Comparison of ENCODE assay signal across 25 cellular contexts in genomic region chr1:171472183-171472647, GRCh38. TPM values are rescaled to one million over a fixed set of nuclear protein-coding genes. Genes with fewer than 3 reads are reported as not detected.
DNase-seq lines count a peak whose midpoint lies in the region; ATAC-seq and TF ChIP-seq lines count a peak whose summit lies in the region.
"Had no signal": no experiment of that assay in that cellular context is flagged by ENCODE, and none has a peak within 500 bp of the region (broad histone marks: within the 10 kb centered on the region; RNA-seq: fewer than 3 reads in every experiment).

No MANE protein-coding gene starts in this region.

- DNase-seq in kidney glomerular epithelial cell (lab: John Stamatoyannopoulos, UW) (peak; percentile 75), T-helper 17 cell (no peak), epidermal melanocyte (ENCODE audit: insufficient read length, low spot score) (no peak), GM03348 (ENCODE audit: low spot score) (no peak), suprapubic skin (ENCODE audit: low spot score in 2 of 2) (no peak)
- DNase-seq: activated CD4-positive, alpha-beta T cell treated with anti-CD3 and anti-CD28 coated beads for 1 hour; CD8-positive, alpha-beta T cell; DMS53; dorsolateral prefrontal cortex; foreskin fibroblast; lower lobe of right lung; NCI-H1417 treated with DMSO at 0.1 percent for 48 hours; NCI-H69; stimulated activated CD4-positive, alpha-beta T cell treated with anti-CD3 and anti-CD28 coated beads, Interleukin-2, amount 100 ng/mL, for 48 hours; stimulated activated naive CD4-positive, alpha-beta T cell treated with Interleukin-2 at 50 U/mL for 16 hours; SW 1271; thyroid gland had no signal

- ATAC-seq in GM18909 (IDR thresholded peaks at IDR 0.05; ENCODE audit: poor library complexity, unreplicated experiment), result peak; percentile 77
- ATAC-seq in GM21786 (IDR thresholded peaks at IDR 0.05; ENCODE audit: unreplicated experiment), result peak; percentile 44
- ATAC-seq in HG03175 (IDR thresholded peaks at IDR 0.05; ENCODE audit: unreplicated experiment), result peak; percentile 52
- no peak for ATAC-seq in T-helper 17 cell
- ATAC-seq: activated naive CD4-positive, alpha-beta T cell treated with anti-CD3 and anti-CD28 coated beads, Interleukin-2, amount 50 U/mL, for 72 hours; CD8-positive, alpha-beta T cell; lower lobe of right lung; Right ventricle myocardium inferior had no signal

- H3K27me3 ChIP-seq in suprapubic skin, result no peaks in the 10 kb centered on the region
- H3K27me3 ChIP-seq: dorsolateral prefrontal cortex, thyroid gland had no signal

- H3K4me3 Mint-ChIP-seq in T-helper 17 cell, result no peak overlapping the region
- H3K4me3 Mint-ChIP-seq: CD8-positive, alpha-beta T cell; central memory CD8-positive, alpha-beta T cell; IgD-negative memory B cell had no signal

- H3K27me3 Mint-ChIP-seq in T-helper 17 cell, result peaks cover 24% of the 10 kb centered on the region

- H3K4me1 ChIP-seq in suprapubic skin, result no peaks in the 10 kb centered on the region
- H3K4me1 ChIP-seq: lower lobe of right lung, thyroid gland had no signal

- H3K27ac ChIP-seq in suprapubic skin, result no peak overlapping the region
- H3K27ac ChIP-seq: dorsolateral prefrontal cortex, lower lobe of right lung, skin epidermis, thyroid gland had no signal

- peaks cover 4% of the 10 kb centered on the region for H3K4me1 Mint-ChIP-seq in T-helper 17 cell
- H3K4me1 Mint-ChIP-seq: central memory CD8-positive, alpha-beta T cell; IgD-negative memory B cell had no signal

- H3K9me3 ChIP-seq in T-helper 17 cell (ENCODE audit: control insufficient read depth, low read length, poor library complexity, severe bottlenecking) (no peaks in the 10 kb centered on the region), suprapubic skin (no peaks in the 10 kb centered on the region)
- H3K9me3 ChIP-seq: lower lobe of right lung, thyroid gland had no signal

- H3K36me3 Mint-ChIP-seq in T-helper 17 cell (ENCODE audit: low read depth), result peaks cover 2% of the 10 kb centered on the region
- H3K36me3 Mint-ChIP-seq: activated naive CD4-positive, alpha-beta T cell treated with anti-CD3 and anti-CD28 coated beads, Interleukin-2, amount 50 U/mL, for 72 hours; CD8-positive, alpha-beta T cell had no signal

- no peak overlapping the region for H3K4me3 ChIP-seq in suprapubic skin
- H3K4me3 ChIP-seq: dorsolateral prefrontal cortex, lower lobe of right lung, skin epidermis, thyroid gland had no signal

- no peak for TF ChIP-seq EP300 in suprapubic skin (IDR thresholded peaks at IDR 0.05)

- WGBS in suprapubic skin, result 90% methylated on average over 7 of the region's 7 CpGs

- H3K36me3 ChIP-seq in suprapubic skin, result no peaks in the 10 kb centered on the region
- H3K36me3 ChIP-seq: lower lobe of right lung, thyroid gland had no signal

- no peak for TF ChIP-seq POLR2A in suprapubic skin (IDR thresholded peaks at IDR 0.05)

- no peak for TF ChIP-seq CTCF in suprapubic skin (IDR thresholded peaks at IDR 0.05)

- no peak overlapping the region for H3K27ac Mint-ChIP-seq in T-helper 17 cell
- H3K27ac Mint-ChIP-seq: CD8-positive, alpha-beta T cell; IgD-negative memory B cell had no signal

RNA-seq across cellular contexts. Expression of gene PRRC2C, which starts 13.1 kb away (rescaled TPM):
- total RNA-seq in T-helper 17 cell (100 to 1,000 TPM; 333 to 383 TPM), suprapubic skin (100 to 1,000 TPM in 2 of 4 donors, 10 to 100 TPM in 2; 96.1 to 181 (median 104) TPM)
